In the genomic region with DNA sequence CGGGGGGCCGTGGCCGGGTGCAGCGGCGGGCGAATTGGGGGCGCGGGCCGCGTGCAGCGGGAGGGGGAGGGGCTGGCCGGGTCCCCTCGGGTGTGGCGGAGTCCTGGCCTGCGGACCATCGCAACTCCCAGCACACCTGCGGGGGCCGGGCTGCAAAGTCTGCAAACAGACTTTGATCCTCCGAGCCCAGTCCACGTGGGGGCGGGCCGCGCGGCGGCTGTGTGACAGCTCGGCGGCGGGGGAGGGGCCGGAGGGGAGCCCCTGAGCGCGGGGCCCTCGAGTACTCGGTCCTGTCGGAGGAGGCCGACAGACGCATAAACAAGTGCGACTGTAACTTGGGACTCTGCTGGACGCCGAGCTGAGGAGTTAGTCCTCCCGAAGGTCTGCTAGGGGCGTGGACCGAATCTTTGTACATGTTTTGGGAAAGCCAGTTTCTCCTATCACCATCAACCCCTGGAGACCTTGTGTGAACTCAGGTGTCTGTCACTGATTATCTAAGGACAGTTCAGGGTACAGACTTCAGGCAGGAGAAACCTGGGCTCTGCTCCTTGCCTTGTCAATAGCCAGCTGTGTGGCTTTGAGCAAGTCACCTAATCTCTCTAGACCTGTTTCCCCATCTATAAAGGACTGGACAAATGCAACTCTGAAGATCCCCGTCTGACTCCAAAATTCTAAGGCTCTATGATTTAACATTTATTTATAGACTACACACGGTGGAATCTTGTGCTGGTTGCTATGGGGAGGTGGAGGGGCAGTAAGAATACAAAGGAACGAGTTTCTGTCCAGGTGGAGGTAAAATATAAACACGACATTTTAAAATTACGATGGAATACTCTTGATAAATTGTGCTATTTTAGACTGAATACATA, we compare ENCODE assay signal across 8 cellular contexts. TPM values are rescaled to one million over a fixed set of nuclear protein-coding genes. Genes with fewer than 3 reads are reported as not detected.
DNase-seq lines count a peak whose midpoint lies in the region; ATAC-seq, FAIRE-seq and TF ChIP-seq lines count a peak whose summit lies in the region.

No MANE protein-coding gene starts in this region.

- no peak overlapping the region for H2AFZ ChIP-seq in H9 (ENCODE audit: low read length)
- H2AFZ ChIP-seq in KMS-11 (ENCODE audit: low read depth) = peak overlapping the region; percentile 54
- H2AFZ ChIP-seq in H1 (ENCODE audit: low read length) = peak overlapping the region; percentile 83; the same call in 1 of the 2 replicates

- H4K8ac ChIP-seq in H9 (replicated peaks; ENCODE audit: insufficient read length, low read depth, low read length) = no peak overlapping the region
- no peak overlapping the region for H4K8ac ChIP-seq in H1 (ENCODE audit: extremely low read depth, insufficient read depth, low read length)

- H3K27me3 ChIP-seq in H9 (ENCODE audit: insufficient read depth, low read length) = no peaks in the 10 kb centered on the region
- no peaks in the 10 kb centered on the region for H3K27me3 ChIP-seq in KMS-11 (ENCODE audit: insufficient read depth, low read depth)
- H3K27me3 ChIP-seq in H1 (replicated peaks in 1 of 4; ENCODE audit: control insufficient read depth in 3 of 4, extremely low read depth in 1 of 4, insufficient read depth in 3 of 4, low read length in 3 of 4) = no peaks in the 10 kb centered on the region
- no peaks in the 10 kb centered on the region for H3K27me3 ChIP-seq in naive thymus-derived CD4-positive, alpha-beta T cell (ENCODE audit: control insufficient read depth in 2 of 2, insufficient read depth in 2 of 2, low read length in 2 of 2)

- H3K36me3 ChIP-seq in KMS-11 (ENCODE audit: insufficient read depth) (no peaks in the 10 kb centered on the region; the same call in 1 of the 2 replicates), H1 (ENCODE audit: control insufficient read depth in 2 of 4, insufficient read depth in 4 of 4, low read length in 3 of 4) (peaks cover 0 to 15% (median 2%) of the 10 kb centered on the region in 4 experiments; a peak in 1 of 8 replicates)
- peaks cover 0 to 19% (median 0%) of the 10 kb centered on the region in 3 experiments for H3K36me3 ChIP-seq in naive thymus-derived CD4-positive, alpha-beta T cell (ENCODE audit: control insufficient read depth in 2 of 3, insufficient read depth in 3 of 3, low read length in 3 of 3)

- H3K14ac ChIP-seq in H9 (ENCODE audit: insufficient read depth, low read length) = no peak overlapping the region
- no peak overlapping the region for H3K14ac ChIP-seq in H1 (ENCODE audit: insufficient read length)

- POLR2A ChIA-PET in H1 (lab: Charles Lee; ENCODE audit: partially characterized antibody) = interaction anchor here (0.9 to 2.1 kb wide), 11 partner anchors 10 to 262 kb away, joined by 3 to 5 read pairs (median 4); a partner anchor contains a TSS
- POLR2A ChIA-PET in naive thymus-derived CD4-positive, alpha-beta T cell (lab: Charles Lee) = interaction anchor here (1.2 to 2.0 kb wide), 2 partner anchors 27 to 321 kb away, joined by 5 to 6 read pairs; no protein-coding TSS in a partner anchor

- peak; percentile 40 for ATAC-seq in SK-N-SH treated with all-trans-retinoic acid at 6 μM for 48 hours
- ATAC-seq in naive thymus-derived CD4-positive, alpha-beta T cell = peak; percentile 58

- H3K36me3 Mint-ChIP-seq in H9 (ENCODE audit: insufficient read depth in 1 of 3, low read depth in 3 of 3) = peaks cover 2 to 11% (median 11%) of the 10 kb centered on the region in 3 experiments
- H3K36me3 Mint-ChIP-seq in naive thymus-derived CD4-positive, alpha-beta T cell = peaks cover 0 to 12% (median 6%) of the 10 kb centered on the region in 5 donors

- H3K9ac ChIP-seq in H9 (ENCODE audit: extremely low read depth, insufficient read length, low read length) (peak overlapping the region; percentile 1), KMS-11 (peak overlapping the region; percentile 43; the same call in 1 of the 2 replicates), H1 (replicated peaks in 1 of 4; ENCODE audit: extremely low read depth in 1 of 4, low read depth in 3 of 4, low read length in 3 of 4) (peak overlapping the region in 3 of 4 experiments; percentile 35 to 54 (median 51); a peak in 4 of 7 replicates)

- H2BK120ac ChIP-seq in H9 (ENCODE audit: low read depth, low read length, poor library complexity, severe bottlenecking) (no peak overlapping the region), H1 (replicated peaks; ENCODE audit: low read depth, low read length) (no peak overlapping the region)

- H2BK20ac ChIP-seq in H9 (ENCODE audit: low read depth, low read length, poor library complexity, severe bottlenecking) (no peak overlapping the region), H1 (ENCODE audit: low read length) (no peak overlapping the region)

- H3K4me3 Mint-ChIP-seq in H9 = peak overlapping the region; percentile 71 to 85
- H3K4me3 Mint-ChIP-seq in naive thymus-derived CD4-positive, alpha-beta T cell = peak overlapping the region; percentile 77 to 92 (median 88)

- H3K4ac ChIP-seq in H9 (ENCODE audit: low read depth, low read length) = no peak overlapping the region
- H3K4ac ChIP-seq in H1 (replicated peaks; ENCODE audit: insufficient read length, low read depth, low read length) = no peak overlapping the region

- peaks cover 14% of the 10 kb centered on the region for H3K23me2 ChIP-seq in H9 (ENCODE audit: insufficient read length, low read depth, low read length, poor library complexity, severe bottlenecking)
- peaks cover 6% of the 10 kb centered on the region for H3K23me2 ChIP-seq in H1 (ENCODE audit: low read depth, low read length)

- H3K4me3 ChIP-seq in KMS-11 (IDR thresholded peaks at IDR 0.05; ENCODE audit: insufficient read depth, low read depth, low read length) (peak overlapping the region; percentile 95), H1 (ENCODE audit: extremely low read depth in 1 of 4, insufficient read depth in 2 of 4, low read depth in 3 of 4, low read length in 4 of 4) (peak overlapping the region; percentile 55 to 92 (median 63))
- H3K4me3 ChIP-seq in naive thymus-derived CD4-positive, alpha-beta T cell (ENCODE audit: low read length) = peak overlapping the region; percentile 65

- no peak for FAIRE-seq in H1 (lab: Jason Lieb, UNC)

- H3K18ac ChIP-seq in H9 (ENCODE audit: insufficient read length, low read depth, low read length) (no peak overlapping the region), H1 (ENCODE audit: extremely low read depth, low read length) (peak overlapping the region; percentile 34; the same call in 1 of the 2 replicates)

- H3K79me2 ChIP-seq in H9 (ENCODE audit: insufficient read depth, low read length) (peaks cover 12% of the 10 kb centered on the region; the same call in 1 of the 2 replicates), KMS-11 (ENCODE audit: insufficient read depth, low read depth) (peaks cover 35% of the 10 kb centered on the region; the same call in 1 of the 2 replicates), H1 (ENCODE audit: control insufficient read depth in 1 of 2, insufficient read depth in 2 of 2, low read length in 2 of 2) (peaks cover 6 to 35% of the 10 kb centered on the region in 2 experiments; a peak in 3 of 4 replicates)

- WGBS in H9 (ENCODE audit: extremely low coverage, insufficient read length, low lambda C conversion rate) = no CpG with 5 or more reads among the region's 47 CpGs
- WGBS in H1 (ENCODE audit: extremely low coverage in 1 of 2, insufficient coverage in 1 of 2, insufficient read length in 1 of 2, insufficient replicate concordance in 2 of 2, low coverage in 1 of 2, low lambda C conversion rate in 2 of 2, missing lambda C conversion rate in 1 of 2), 2 experiments = 30% methylated on average over 15 of the region's 47 CpGs; no CpG with 5 or more reads in 1 of the 2 experiments

- H3K4me2 ChIP-seq in H9 (ENCODE audit: insufficient read depth, insufficient read length, low read length) = peak overlapping the region; percentile 75
- H3K4me2 ChIP-seq in KMS-11 = peak overlapping the region; percentile 53
- H3K4me2 ChIP-seq in H1 (ENCODE audit: insufficient read depth in 1 of 2, low read depth in 2 of 2, low read length in 2 of 2) = peak overlapping the region; percentile 88 to 95

- H3K27ac ChIP-seq in H9 (ENCODE audit: insufficient read length, low read depth, low read length) (no peak overlapping the region), KMS-11 (peak overlapping the region; percentile 49), H1 (ENCODE audit: low read depth, low read length) (no peak overlapping the region)
- H3K27ac ChIP-seq in naive thymus-derived CD4-positive, alpha-beta T cell (ENCODE audit: low read depth, low read length) = peak overlapping the region; percentile 61

- H3T11ph ChIP-seq in H9 (ENCODE audit: low read length) = no peak overlapping the region

- no peaks in the 10 kb centered on the region for H3K79me1 ChIP-seq in H9 (ENCODE audit: insufficient read depth, low read depth, low read length, poor library complexity, severe bottlenecking)
- H3K79me1 ChIP-seq in H1 (ENCODE audit: low read depth, low read length) = no peaks in the 10 kb centered on the region

- peaks cover 36 to 38% of the 10 kb centered on the region in 2 experiments for H3K4me1 Mint-ChIP-seq in H9
- H3K4me1 Mint-ChIP-seq in naive thymus-derived CD4-positive, alpha-beta T cell = peaks cover 21 to 44% (median 40%) of the 10 kb centered on the region in 7 donors

- H2BK12ac ChIP-seq in H9 (ENCODE audit: insufficient read length, low read depth, low read length) (no peak overlapping the region), H1 (ENCODE audit: low read depth, low read length) (no peak overlapping the region)

- H3K9me3 Mint-ChIP-seq in H9 = no peaks in the 10 kb centered on the region; a peak in 1 of 5 replicates
- no peaks in the 10 kb centered on the region for H3K9me3 Mint-ChIP-seq in naive thymus-derived CD4-positive, alpha-beta T cell

- H4K20me1 ChIP-seq in H9 (ENCODE audit: control insufficient read depth, insufficient read depth, insufficient read length) = no peaks in the 10 kb centered on the region
- H4K20me1 ChIP-seq in KMS-11 (ENCODE audit: insufficient read depth) = peaks cover 14% of the 10 kb centered on the region; the same call in 1 of the 2 replicates
- H4K20me1 ChIP-seq in H1 (replicated peaks in 1 of 2; ENCODE audit: control insufficient read depth in 1 of 2, insufficient read depth in 2 of 2, low read length in 2 of 2) = no peaks in the 10 kb centered on the region

- H4K91ac ChIP-seq in H9 (ENCODE audit: insufficient read length, low read depth, low read length) (no peak overlapping the region), H1 (replicated peaks; ENCODE audit: insufficient read length, low read length) (no peak overlapping the region)

- TF ChIP-seq CTCF in H9 (conservative IDR thresholded peaks at IDR 0.05) (no peak), KMS-11 (conservative IDR thresholded peaks at IDR 0.05; ENCODE audit: low read depth, low read length) (no peak), H1 (IDR thresholded peaks at IDR 0.05; ENCODE audit: control extremely low read depth in 1 of 3, insufficient read depth in 1 of 3, low read depth in 1 of 3, low read length in 3 of 3) (no peak)

- TF ChIP-seq POLR2A in H1 (IDR thresholded peaks at IDR 0.05; ENCODE audit: control extremely low read depth in 1 of 2, low read depth in 2 of 2, low read length in 2 of 2) = no peak

- H3K27me3 Mint-ChIP-seq in H9 (ENCODE audit: low read depth) = no peaks in the 10 kb centered on the region; the same call in 1 of the 2 replicates
- H3K27me3 Mint-ChIP-seq in naive thymus-derived CD4-positive, alpha-beta T cell = peaks cover 0 to 12% (median 0%) of the 10 kb centered on the region in 5 donors

- H3K56ac ChIP-seq in H9 (ENCODE audit: insufficient read length, low read depth, low read length) (no peak overlapping the region), H1 (replicated peaks; ENCODE audit: insufficient read length, low read depth, low read length) (no peak overlapping the region)

- no peak for TF ChIP-seq RAD21 in H1 (IDR thresholded peaks at IDR 0.05 in 1 of 2, conservative IDR thresholded peaks at IDR 0.05 in 1 of 2; ENCODE audit: low read depth in 2 of 2, low read length in 2 of 2)

- H2AK5ac ChIP-seq in H9 (ENCODE audit: insufficient read length, low read length) (no peak overlapping the region), H1 (ENCODE audit: low read depth, low read length) (no peak overlapping the region)

- H2BK5ac ChIP-seq in H9 (ENCODE audit: insufficient read length, low read length) = no peak overlapping the region
- H2BK5ac ChIP-seq in H1 (ENCODE audit: low read depth, low read length) = no peak overlapping the region

- H3K4me1 ChIP-seq in H9 (ENCODE audit: insufficient read depth, low read length) (peaks cover 3% of the 10 kb centered on the region; the same call in 1 of the 2 replicates), KMS-11 (ENCODE audit: low read depth, poor library complexity, severe bottlenecking) (peaks cover 58% of the 10 kb centered on the region), H1 (replicated peaks in 1 of 4; ENCODE audit: control insufficient read depth in 3 of 4, insufficient read depth in 4 of 4, low read length in 3 of 4) (peaks cover 0 to 13% (median 9%) of the 10 kb centered on the region in 4 experiments; a peak in 6 of 7 replicates)
- peaks cover 3 to 5% of the 10 kb centered on the region in 2 donors for H3K4me1 ChIP-seq in naive thymus-derived CD4-positive, alpha-beta T cell (ENCODE audit: control insufficient read depth in 2 of 2, insufficient read depth in 2 of 2, low read length in 2 of 2)

- H4K5ac ChIP-seq in H9 (ENCODE audit: insufficient read length, low read depth, low read length) (no peak overlapping the region), H1 (ENCODE audit: insufficient read length, low read depth, low read length) (no peak overlapping the region)

- H3K23ac ChIP-seq in H9 (ENCODE audit: insufficient read length, low read depth, low read length) = no peak overlapping the region
- H3K23ac ChIP-seq in H1 (ENCODE audit: insufficient read length) = no peak overlapping the region

- H3K9me3 ChIP-seq in H9 (ENCODE audit: control insufficient read depth, low read depth, low read length) (no peaks in the 10 kb centered on the region), H1 (ENCODE audit: insufficient read depth in 2 of 2, low read depth in 1 of 2, low read length in 1 of 2) (no peaks in the 10 kb centered on the region)
- H3K9me3 ChIP-seq in naive thymus-derived CD4-positive, alpha-beta T cell (ENCODE audit: control insufficient read depth in 2 of 3, low read length in 3 of 3) = no peaks in the 10 kb centered on the region

- CTCF ChIA-PET in H1 (lab: Charles Lee; ENCODE audit: partially characterized antibody) = interaction anchor here (0.7 to 4.3 kb wide), 15 partner anchors 9 to 256 kb away, joined by 3 to 20 read pairs (median 4); no protein-coding TSS in a partner anchor
- CTCF ChIA-PET in naive thymus-derived CD4-positive, alpha-beta T cell (lab: Charles Lee) = interaction anchor here (0.7 to 1.8 kb wide), 8 partner anchors 14 to 897 kb away, joined by 3 to 13 read pairs (median 3); no protein-coding TSS in a partner anchor

- TF ChIP-seq EP300 in H1 (IDR thresholded peaks at IDR 0.05; ENCODE audit: borderline replicate concordance in 1 of 2, low read depth in 2 of 2, low read length in 2 of 2) = no peak

- DNase-seq in activated T-cell treated with anti-CD3 and anti-CD28 coated beads for 4 hours (peak; percentile 73), H9 (peak; percentile 85), H1 (ENCODE audit: low read depth in 1 of 2, low spot score in 2 of 2) (peak in 1 of 2 experiments; percentile 21), amniotic stem cell (lab: John Stamatoyannopoulos, UW) (no peak)
- no peak for DNase-seq in activated T-cell treated with anti-CD3 and anti-CD28 coated beads, Interleukin-2, amount 50 U/mL, for 1 hour
- no peak for DNase-seq in naive thymus-derived CD4-positive, alpha-beta T cell

- no peak overlapping the region; a peak in 1 of 7 replicates for H3K27ac Mint-ChIP-seq in H9
- peak overlapping the region; percentile 28 to 91 (median 76) for H3K27ac Mint-ChIP-seq in naive thymus-derived CD4-positive, alpha-beta T cell

- H2BK15ac ChIP-seq in H9 (ENCODE audit: low read depth, low read length) (no peak overlapping the region), H1 (ENCODE audit: low read length) (no peak overlapping the region)

- intact Hi-C loops in naive thymus-derived CD4-positive, alpha-beta T cell (cut with micrococcal nuclease) = loop anchor here (1.0 to 10.0 kb wide), 24 partner anchors 27 to 1812 kb away; a partner anchor contains a TSS

RNA-seq across cellular contexts. Expression of a gene that starts 0.7 kb away (rescaled TPM):
- 17.1 and 17.3 TPM in 2 replicates for total RNA-seq in H9 (2021)
- 13.5 and 14.0 TPM in 2 replicates for total RNA-seq in H1 (2021; fragmentation: NEBNext Ultra II Directional; extraction: Animal tissue kit (Norgen Biotek cat#: 25700))
- polyA plus RNA-seq in H1 (2011; rRNA removed) = 3.7 and 4.5 TPM in 2 replicates
- polyA plus RNA-seq in H1 (2011; cell fraction: cytosol; rRNA removed) = 5.9 TPM
- 3.7 TPM for polyA plus RNA-seq in H1 (2011; cell fraction: nucleus; rRNA removed)
- 2.7 to 6.2 TPM (median 4.9 TPM) in 4 replicates for polyA plus RNA-seq in H1 (2012, experiment 1 of 2)
- 1.0 TPM for polyA plus RNA-seq in H1 (2012, experiment 2 of 2)
- 7.1 TPM for polyA plus RNA-seq in H1 (2013, experiment 1 of 2)
- 8.0 TPM for polyA plus RNA-seq in H1 (2013, experiment 2 of 2)
- 10.4 and 15.8 TPM in 2 replicates for polyA minus RNA-seq in H1 (2011; rRNA and poly(A)+ RNA removed)
- polyA minus RNA-seq in H1 (2011; cell fraction: cytosol; rRNA and poly(A)+ RNA removed) = 15.5 TPM
- 16.7 TPM for polyA minus RNA-seq in H1 (2011; cell fraction: nucleus; rRNA and poly(A)+ RNA removed)
- total RNA-seq in naive thymus-derived CD4-positive, alpha-beta T cell = 10 to 100 TPM in 1 of 5 experiments, 1 to 10 TPM in 4; 5.8 to 12.1 (median 8.8) TPM
- polyA plus RNA-seq in naive thymus-derived CD4-positive, alpha-beta T cell = 1 to 10 TPM; 1.1 to 2.0 TPM

Comparison
In these comparisons a context has a peak if more than half of its experiments do, and no peak if none do; other contexts are left out.
1. DNase-seq: peak in activated T-cell treated with anti-CD3 and anti-CD28 coated beads for 4 hours (single experiment) and H9 (single experiment); none in activated T-cell treated with anti-CD3 and anti-CD28 coated beads, Interleukin-2, amount 50 U/mL, for 1 hour (single experiment), naive thymus-derived CD4-positive, alpha-beta T cell (0 of 9) and amniotic stem cell (single experiment).
2. H3K27ac ChIP-seq: peak in KMS-11 (single experiment) and naive thymus-derived CD4-positive, alpha-beta T cell (single experiment); none in H9 (single experiment) and H1 (single experiment).
3. H3K9ac ChIP-seq: peak in every context shown above with its lines; median percentile 51 in H1; 43 in KMS-11; 1 in H9.
4. H3K27ac Mint-ChIP-seq: peak in naive thymus-derived CD4-positive, alpha-beta T cell (9 of 9); none in H9 (0 of 3).
5. Peak in every context shown above with its lines, with median percentiles within 50 percentile points of each other: H3K4me2 ChIP-seq and H3K4me3 ChIP-seq.